ENCODE assay signal across 8 cellular contexts in the genomic region with DNA sequence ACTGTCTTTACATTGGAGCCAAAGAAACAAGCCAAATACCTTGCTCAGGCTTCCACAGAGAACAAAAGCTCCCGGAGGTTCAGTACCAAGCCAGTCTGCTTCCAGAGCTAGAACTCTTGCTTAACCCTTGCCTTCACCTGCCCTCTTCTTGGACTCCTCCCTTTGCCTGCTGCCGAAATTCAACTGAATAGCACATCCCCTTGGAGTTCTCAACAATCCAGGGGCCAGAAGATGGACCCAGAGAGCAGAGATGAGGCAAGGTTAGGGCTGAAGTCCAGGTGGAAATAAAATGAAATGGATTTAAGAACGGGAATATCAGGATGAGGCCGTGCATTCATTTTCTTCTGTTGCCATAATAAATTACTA. TPM values are rescaled to one million over a fixed set of nuclear protein-coding genes. Genes with fewer than 3 reads are reported as not detected.
A peak's percentile ranks its signal among the peaks of the same experiment; 100 is the strongest.
DNase-seq lines count a peak whose midpoint lies in the region; ATAC-seq, FAIRE-seq and TF ChIP-seq lines count a peak whose summit lies in the region.

No MANE protein-coding gene starts in this region.

- peak; percentile 3; the same call in 1 of the 2 replicates for TF ChIP-seq CTCF in BE2C (IDR thresholded peaks at IDR 0.05; ENCODE audit: low read depth, low read length)
- peak; percentile 40; the same call in 2 of the 3 replicates for TF ChIP-seq CTCF in H9 (conservative IDR thresholded peaks at IDR 0.05)
- TF ChIP-seq CTCF in WERI-Rb-1 (IDR thresholded peaks at IDR 0.05; ENCODE audit: low read depth, low read length) = no peak
- TF ChIP-seq CTCF in keratinocyte (optimal IDR thresholded peaks at IDR 0.05 in 1 of 3, IDR thresholded peaks at IDR 0.05 in 1 of 3, conservative IDR thresholded peaks at IDR 0.05 in 1 of 3; ENCODE audit: extremely low read depth in 1 of 3, insufficient read depth in 2 of 3, low read length in 3 of 3) = no peak

- H3K27ac ChIP-seq in H9 (ENCODE audit: insufficient read length, low read depth, low read length) (no peak overlapping the region), WERI-Rb-1 (peak overlapping the region; percentile 83), keratinocyte (ENCODE audit: control insufficient read depth, insufficient read depth, low read length) (no peak overlapping the region)

- H2BK5ac ChIP-seq in H9 (ENCODE audit: insufficient read length, low read length) = no peak overlapping the region

- FAIRE-seq in keratinocyte (lab: Jason Lieb, UNC) = no peak

- peak overlapping the region; percentile 60 to 82 for H3K4me3 Mint-ChIP-seq in H9

- no peak overlapping the region for H3K18ac ChIP-seq in H9 (ENCODE audit: insufficient read length, low read depth, low read length)

- H3K56ac ChIP-seq in H9 (ENCODE audit: insufficient read length, low read depth, low read length) = no peak overlapping the region

- H3K27ac Mint-ChIP-seq in H9 = no peak overlapping the region; a peak in 1 of 7 replicates

- DNase-seq in BE2C = no peak
- peak; percentile 59 for DNase-seq in H9
- peak; percentile 15 for DNase-seq in WERI-Rb-1
- no peak for DNase-seq in keratinocyte (ENCODE audit: low read depth, low spot score)
- no peak for DNase-seq in NCI-H524 treated with DMSO at 0.1 percent for 48 hours (lab: John Stamatoyannopoulos, UW)
- no peak for DNase-seq in SKM-1 (lab: John Stamatoyannopoulos, UW; ENCODE audit: unreplicated experiment)
- no peak for DNase-seq in NCI-H187 (lab: John Stamatoyannopoulos, UW)

- H3T11ph ChIP-seq in H9 (ENCODE audit: low read length) = no peak overlapping the region

- no peaks in the 10 kb centered on the region; a peak in 1 of 7 replicates for H3K36me3 Mint-ChIP-seq in H9 (ENCODE audit: insufficient read depth in 1 of 3, low read depth in 3 of 3)

- no peak overlapping the region for H4K5ac ChIP-seq in H9 (ENCODE audit: insufficient read length, low read depth, low read length)

- H3K9ac ChIP-seq in H9 (ENCODE audit: extremely low read depth, insufficient read length, low read length) (no peak overlapping the region), keratinocyte (ENCODE audit: control insufficient read depth, extremely low read depth, insufficient read depth, low read length) (no peak overlapping the region)

- no peak overlapping the region for H3K23ac ChIP-seq in H9 (ENCODE audit: insufficient read length, low read depth, low read length)

- no peaks in the 10 kb centered on the region for H3K36me3 ChIP-seq in BE2C
- H3K36me3 ChIP-seq in WERI-Rb-1 = no peaks in the 10 kb centered on the region
- H3K36me3 ChIP-seq in keratinocyte (ENCODE audit: control insufficient read depth in 2 of 2, extremely low read depth in 1 of 2, insufficient read depth in 2 of 2, low read length in 2 of 2) = no peaks in the 10 kb centered on the region

- H3K79me2 ChIP-seq in H9 (ENCODE audit: insufficient read depth, low read length) (no peaks in the 10 kb centered on the region), keratinocyte (ENCODE audit: control insufficient read depth, insufficient read depth, low read length) (no peaks in the 10 kb centered on the region)

- no peaks in the 10 kb centered on the region for H4K20me1 ChIP-seq in H9 (ENCODE audit: control insufficient read depth, insufficient read depth, insufficient read length)
- H4K20me1 ChIP-seq in keratinocyte (ENCODE audit: control insufficient read depth, extremely low read depth, insufficient read depth, low read length) = no peaks in the 10 kb centered on the region

- H2BK120ac ChIP-seq in H9 (ENCODE audit: low read depth, low read length, poor library complexity, severe bottlenecking) = no peak overlapping the region

- no peak overlapping the region for H4K91ac ChIP-seq in H9 (ENCODE audit: insufficient read length, low read depth, low read length)

- H2AK5ac ChIP-seq in H9 (ENCODE audit: insufficient read length, low read length) = no peak overlapping the region

- no CpG with 5 or more reads among the region's 4 CpGs for WGBS in H9 (ENCODE audit: extremely low coverage, insufficient read length, low lambda C conversion rate)

- H2BK12ac ChIP-seq in H9 (ENCODE audit: insufficient read length, low read depth, low read length) = no peak overlapping the region

- no peak overlapping the region for H2BK15ac ChIP-seq in H9 (ENCODE audit: low read depth, low read length)

- peak overlapping the region; percentile 59 for H3K4me3 ChIP-seq in BE2C (ENCODE audit: low read depth, low read length)
- peak overlapping the region; percentile 73 for H3K4me3 ChIP-seq in WERI-Rb-1 (ENCODE audit: low read depth, low read length)
- no peak overlapping the region for H3K4me3 ChIP-seq in keratinocyte (ENCODE audit: control insufficient read depth in 2 of 3, extremely low read depth in 1 of 3, insufficient read depth in 2 of 3, low read depth in 1 of 3, low read length in 3 of 3)

- H3K4me1 Mint-ChIP-seq in H9 = peaks cover 14 to 17% of the 10 kb centered on the region in 2 experiments

- ATAC-seq in GM18868 (IDR thresholded peaks at IDR 0.05; ENCODE audit: unreplicated experiment) = no peak

- H3K9me3 Mint-ChIP-seq in H9 = no peaks in the 10 kb centered on the region; a peak in 1 of 5 replicates

- no peak overlapping the region for H4K8ac ChIP-seq in H9 (replicated peaks; ENCODE audit: insufficient read length, low read depth, low read length)

- H2AFZ ChIP-seq in H9 (ENCODE audit: low read length) (no peak overlapping the region), keratinocyte (ENCODE audit: control insufficient read depth, low read length) (no peak overlapping the region)

- no peak overlapping the region for H3K4ac ChIP-seq in H9 (ENCODE audit: low read depth, low read length)

- H3K9me1 ChIP-seq in keratinocyte (ENCODE audit: control insufficient read depth, extremely low read depth, insufficient read depth, low read length) = no peaks in the 10 kb centered on the region

- no peaks in the 10 kb centered on the region for H3K27me3 ChIP-seq in BE2C
- no peaks in the 10 kb centered on the region for H3K27me3 ChIP-seq in H9 (ENCODE audit: insufficient read depth, low read length)
- no peaks in the 10 kb centered on the region for H3K27me3 ChIP-seq in WERI-Rb-1 (ENCODE audit: insufficient read depth, low read depth, severe bottlenecking)
- H3K27me3 ChIP-seq in keratinocyte (ENCODE audit: control insufficient read depth, extremely low read depth, insufficient read depth, low read length) = peaks cover 20% of the 10 kb centered on the region

- dilution Hi-C loops in keratinocyte (cut with MboI; ENCODE audit: extremely low pct_ligation_motif_present, low sequenced_read_pairs) = no loop called here

- no peaks in the 10 kb centered on the region for H3K79me1 ChIP-seq in H9 (ENCODE audit: insufficient read depth, low read depth, low read length, poor library complexity, severe bottlenecking)

- H3K4me1 ChIP-seq in BE2C (no peaks in the 10 kb centered on the region), H9 (ENCODE audit: insufficient read depth, low read length) (peaks cover 4% of the 10 kb centered on the region; the same call in 1 of the 2 replicates), keratinocyte (ENCODE audit: control insufficient read depth, extremely low read depth, insufficient read depth, low read length) (no peaks in the 10 kb centered on the region)

- peaks cover 11% of the 10 kb centered on the region for H3K23me2 ChIP-seq in H9 (ENCODE audit: insufficient read length, low read depth, low read length, poor library complexity, severe bottlenecking)

- H3K4me2 ChIP-seq in H9 (ENCODE audit: insufficient read depth, insufficient read length, low read length) (peak overlapping the region; percentile 59), keratinocyte (ENCODE audit: control insufficient read depth, extremely low read depth, insufficient read depth, low read depth, low read length) (peak overlapping the region; percentile 29)

- H3K27me3 Mint-ChIP-seq in H9 (ENCODE audit: low read depth) = peaks cover 15% of the 10 kb centered on the region

- no peak overlapping the region for H3K14ac ChIP-seq in H9 (ENCODE audit: insufficient read depth, low read length)

- H2BK20ac ChIP-seq in H9 (ENCODE audit: low read depth, low read length, poor library complexity, severe bottlenecking) = no peak overlapping the region

- H3K9me3 ChIP-seq in BE2C = no peaks in the 10 kb centered on the region
- no peaks in the 10 kb centered on the region for H3K9me3 ChIP-seq in H9 (ENCODE audit: control insufficient read depth, low read depth, low read length)
- H3K9me3 ChIP-seq in WERI-Rb-1 (ENCODE audit: severe bottlenecking) = no peaks in the 10 kb centered on the region
- H3K9me3 ChIP-seq in keratinocyte (ENCODE audit: control insufficient read depth, low read depth, low read length) = no peaks in the 10 kb centered on the region

RNA-seq across cellular contexts. Expression of gene PIK3AP1, which starts 0.9 kb away (rescaled TPM):
- 17.8 TPM for polyA plus RNA-seq in BE2C (2012; ENCODE audit: insufficient read depth, insufficient read length, low read depth)
- 1.5 and 1.7 TPM in 2 replicates for total RNA-seq in H9 (2021)
- 0.02 to 0.09 TPM in 2 of 3 replicates, not detected in the other for polyA plus RNA-seq in keratinocyte
- polyA plus RNA-seq in keratinocyte (2011; ENCODE audit: low read depth) = not detected
- polyA plus RNA-seq in keratinocyte (2011; cell fraction: cytosol; rRNA removed) = not detected in 2 replicates
- polyA plus RNA-seq in keratinocyte (2011; cell fraction: nucleus; rRNA removed) = not detected in 2 replicates
- not detected in 2 replicates for polyA plus RNA-seq in keratinocyte (2012; ENCODE audit: low replicate concordance)
- polyA minus RNA-seq in keratinocyte = not detected in 3 replicates
- polyA minus RNA-seq in keratinocyte (2011; cell fraction: cytosol; rRNA and poly(A)+ RNA removed) = not detected
- polyA minus RNA-seq in keratinocyte (2011; cell fraction: nucleus; rRNA and poly(A)+ RNA removed) = not detected in 2 replicates

Comparison
In these comparisons a context has a peak if more than half of its experiments do, and no peak if none do; other contexts are left out.
1. DNase-seq: peak in H9 (single experiment) and WERI-Rb-1 (single experiment); none in BE2C (single experiment), keratinocyte (single experiment), NCI-H524 treated with DMSO at 0.1 percent for 48 hours (single experiment), SKM-1 (single experiment) and NCI-H187 (0 of 2).
2. H3K4me3 ChIP-seq: peak in BE2C (single experiment) and WERI-Rb-1 (single experiment); none in keratinocyte (0 of 3).
3. CTCF ChIP-seq: peak in BE2C (single experiment) and H9 (single experiment); none in WERI-Rb-1 (single experiment) and keratinocyte (0 of 3).